ENCODE assay signal across 8 cellular contexts in the genomic region with DNA sequence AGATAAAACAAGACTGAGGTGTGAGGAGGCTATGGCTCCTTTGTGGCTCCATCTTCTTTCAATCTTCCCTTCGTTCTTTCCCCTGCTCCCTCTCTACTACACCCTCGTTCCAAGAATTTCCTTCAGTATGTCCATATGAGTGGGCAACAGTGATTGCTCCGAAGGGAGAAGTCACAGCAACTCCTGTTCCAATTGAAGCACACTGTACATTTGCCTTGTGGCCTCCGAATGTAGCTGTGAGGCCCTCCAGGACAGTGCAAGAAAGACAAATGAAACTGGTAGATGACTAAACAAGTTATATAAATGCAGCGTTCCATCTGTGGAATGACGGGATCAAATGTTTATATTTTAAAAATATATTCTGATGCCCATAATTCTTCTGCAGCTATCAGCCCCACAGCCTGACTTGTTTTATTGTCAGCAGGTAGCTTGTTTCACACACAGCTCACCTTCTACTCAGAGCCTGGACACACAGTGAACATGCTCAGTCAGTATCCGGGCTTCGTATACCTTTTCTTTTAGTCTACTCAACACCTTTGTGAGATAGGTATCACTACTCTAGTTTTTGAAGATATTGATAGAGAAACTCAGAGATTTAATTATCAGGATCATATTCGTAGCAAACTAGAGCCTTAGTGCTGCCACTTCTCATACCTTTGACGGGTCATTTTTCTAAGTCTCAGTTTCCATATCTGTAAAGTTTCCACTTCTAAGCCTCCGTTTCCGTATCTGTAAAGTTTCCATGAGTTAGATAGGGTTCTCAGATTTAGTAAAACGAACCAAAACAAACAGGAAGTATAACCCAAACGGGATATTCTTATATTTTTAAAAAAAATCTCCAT. TPM values are rescaled to one million over a fixed set of nuclear protein-coding genes. Genes with fewer than 3 reads are reported as not detected.
DNase-seq lines count a peak whose midpoint lies in the region; ATAC-seq and TF ChIP-seq lines count a peak whose summit lies in the region.

No MANE protein-coding gene starts in this region.

- ATAC-seq in DND-41 (ENCODE audit: insufficient read depth, low read depth) (no peak), HG02885 (IDR thresholded peaks at IDR 0.05; ENCODE audit: poor library complexity, unreplicated experiment) (peak; percentile 18), esophagus mucosa (no peak), HG02588 (IDR thresholded peaks at IDR 0.05; ENCODE audit: unreplicated experiment) (no peak)

- no peak for DNase-seq in DND-41
- no peak for DNase-seq in adipocyte (ENCODE audit: low read depth)
- no peak for DNase-seq in retina
- DNase-seq in brain microvascular endothelial cell = no peak

- no peaks in the 10 kb centered on the region for H3K27me3 ChIP-seq in DND-41 (ENCODE audit: insufficient read depth, low read length, poor library complexity)
- no peaks in the 10 kb centered on the region for H3K27me3 ChIP-seq in adipocyte (replicated peaks; ENCODE audit: control insufficient read depth, insufficient read depth, low read length)
- H3K27me3 ChIP-seq in mucosa of stomach (ENCODE audit: control insufficient read depth, insufficient read depth, low read length) = no peaks in the 10 kb centered on the region
- no peaks in the 10 kb centered on the region for H3K27me3 ChIP-seq in brain microvascular endothelial cell (replicated peaks)

- H3K4me1 ChIP-seq in DND-41 (ENCODE audit: insufficient read depth, low read length) (peaks cover 33% of the 10 kb centered on the region), adipocyte (ENCODE audit: control insufficient read depth, insufficient read depth, low read length) (peaks cover 18% of the 10 kb centered on the region), mucosa of stomach (ENCODE audit: control insufficient read depth, insufficient read depth, low read length) (no peaks in the 10 kb centered on the region)

- H3K4me2 ChIP-seq in DND-41 (ENCODE audit: insufficient read depth, low read length) = peak overlapping the region; percentile 64

- H3K4me3 ChIP-seq in DND-41 (ENCODE audit: low read depth in 1 of 2, low read length in 2 of 2) = peak overlapping the region; percentile 26 to 57; a peak in 3 of 4 replicates
- H3K4me3 ChIP-seq in adipocyte (ENCODE audit: low read length) = peak overlapping the region; percentile 98
- peak overlapping the region; percentile 54 for H3K4me3 ChIP-seq in mucosa of stomach (ENCODE audit: low read length)
- H3K4me3 ChIP-seq in brain microvascular endothelial cell (ENCODE audit: low read depth, low read length) = no peak overlapping the region

- in situ Hi-C loops in brain microvascular endothelial cell (cut with HindIII; ENCODE audit: low pct_ligation_motif_present, low sequenced_read_pairs) = no loop called here

- H3K9me3 ChIP-seq in DND-41 (ENCODE audit: insufficient read depth, low read length, severe bottlenecking) = no peaks in the 10 kb centered on the region
- H3K9me3 ChIP-seq in adipocyte (ENCODE audit: control insufficient read depth, low read length) = no peaks in the 10 kb centered on the region
- H3K9me3 ChIP-seq in mucosa of stomach (ENCODE audit: control insufficient read depth, low read length) = no peaks in the 10 kb centered on the region

- H3K27ac ChIP-seq in DND-41 (ENCODE audit: low read length) = peak overlapping the region; percentile 91
- H3K27ac ChIP-seq in brain microvascular endothelial cell = no peak overlapping the region

- peaks cover 40% of the 10 kb centered on the region for H3K79me2 ChIP-seq in DND-41 (ENCODE audit: insufficient read depth, low read length)

- no peaks in the 10 kb centered on the region; the same call in 1 of the 2 replicates for H3K36me3 ChIP-seq in DND-41 (ENCODE audit: insufficient read depth, low read length)
- H3K36me3 ChIP-seq in adipocyte (ENCODE audit: control insufficient read depth, insufficient read depth, low read length, severe bottlenecking) = no peaks in the 10 kb centered on the region
- H3K36me3 ChIP-seq in mucosa of stomach (ENCODE audit: control insufficient read depth, insufficient read depth, low read length) = no peaks in the 10 kb centered on the region
- no peaks in the 10 kb centered on the region for H3K36me3 ChIP-seq in brain microvascular endothelial cell (replicated peaks)

- no peaks in the 10 kb centered on the region for H4K20me1 ChIP-seq in DND-41 (ENCODE audit: insufficient read depth, low read length)

- TF ChIP-seq CTCF in DND-41 (IDR thresholded peaks at IDR 0.05; ENCODE audit: borderline replicate concordance, extremely low read depth, low read length, poor library complexity, severe bottlenecking) (no peak), brain microvascular endothelial cell (IDR thresholded peaks at IDR 0.05; ENCODE audit: low read depth, low read length, missing control alignments) (no peak)

- peak overlapping the region; percentile 72 for H2AFZ ChIP-seq in DND-41 (ENCODE audit: low read depth, low read length)

- H3K9ac ChIP-seq in DND-41 (ENCODE audit: low read depth, low read length) (peak overlapping the region; percentile 95), adipocyte (ENCODE audit: low read length) (peak overlapping the region; percentile 92), mucosa of stomach (ENCODE audit: low read length) (peak overlapping the region; percentile 97)

RNA-seq across cellular contexts. Expression of gene FOXN2, which starts 1.2 kb away (rescaled TPM):
- 10.8 TPM for total RNA-seq in esophagus mucosa
